Comparison of ENCODE assay signal across 8 cellular contexts in genomic region chr1:24186711-24186992, GRCh38. TPM values are rescaled to one million over a fixed set of nuclear protein-coding genes. Genes with fewer than 3 reads are reported as not detected.
DNase-seq lines count a peak whose midpoint lies in the region; ATAC-seq, FAIRE-seq and TF ChIP-seq lines count a peak whose summit lies in the region.

No MANE protein-coding gene starts in this region.

- in situ Hi-C loops in gastrocnemius medialis (cut with MboI; ENCODE audit: low sequenced_read_pairs in 4 of 4), result no loop called here

- no peaks in the 10 kb centered on the region for H3K36me3 ChIP-seq in gastrocnemius medialis

- H3K27ac Mint-ChIP-seq in activated CD4-positive, alpha-beta memory T cell treated with anti-CD3 and anti-CD28 coated beads for 36 hours, result no peak overlapping the region

- H3K4me1 ChIP-seq in right cardiac atrium (ENCODE audit: control insufficient read depth, insufficient read depth, low read length), result no peaks in the 10 kb centered on the region
- H3K4me1 ChIP-seq in gastrocnemius medialis, result peaks cover 19 to 23% of the 10 kb centered on the region in 2 donors

- TF ChIP-seq CTCF in gastrocnemius medialis (IDR thresholded peaks at IDR 0.05 in 4 of 5, conservative IDR thresholded peaks at IDR 0.05 in 1 of 5), result no peak

- intact Hi-C loops in activated CD4-positive, alpha-beta memory T cell treated with anti-CD3 and anti-CD28 coated beads for 36 hours (cut with micrococcal nuclease), result loop anchor here (5.0 kb wide), 1 partner anchor 114 kb away; no protein-coding TSS in a partner anchor
- intact Hi-C loops in right cardiac atrium (cut with DNase I), result no loop called here
- intact Hi-C loops in gastrocnemius medialis (cut with DNase I; ENCODE audit: low total_unique reads), result no loop called here

- H3K36me3 Mint-ChIP-seq in activated CD4-positive, alpha-beta memory T cell treated with anti-CD3 and anti-CD28 coated beads for 36 hours, result peaks cover 2% of the 10 kb centered on the region

- H3K27me3 Mint-ChIP-seq in activated CD4-positive, alpha-beta memory T cell treated with anti-CD3 and anti-CD28 coated beads for 36 hours, result peaks cover 2% of the 10 kb centered on the region

- H3K4me3 Mint-ChIP-seq in activated CD4-positive, alpha-beta memory T cell treated with anti-CD3 and anti-CD28 coated beads for 36 hours, result peak overlapping the region; percentile 80

- H3K27me3 ChIP-seq in right cardiac atrium (ENCODE audit: control insufficient read depth, insufficient read depth), result no peaks in the 10 kb centered on the region
- no peaks in the 10 kb centered on the region for H3K27me3 ChIP-seq in gastrocnemius medialis

- WGBS in right cardiac atrium, result 22% methylated on average over 8 of the region's 8 CpGs

- no peak for ATAC-seq in right cardiac atrium
- ATAC-seq in gastrocnemius medialis, result no peak
- ATAC-seq in GM21619 (IDR thresholded peaks at IDR 0.05; ENCODE audit: unreplicated experiment), result no peak
- no peak for ATAC-seq in HG02759 (IDR thresholded peaks at IDR 0.05; ENCODE audit: unreplicated experiment)

- peak; percentile 70 for FAIRE-seq in GM12892 (lab: Jason Lieb, UNC)

- H3K9me3 ChIP-seq in right cardiac atrium (ENCODE audit: control insufficient read depth, low read length) (no peaks in the 10 kb centered on the region), gastrocnemius medialis (no peaks in the 10 kb centered on the region)

- H3K4me1 Mint-ChIP-seq in activated CD4-positive, alpha-beta memory T cell treated with anti-CD3 and anti-CD28 coated beads for 36 hours (ENCODE audit: low read depth), result peaks cover 43% of the 10 kb centered on the region

- POLR2A ChIA-PET in activated CD4-positive, alpha-beta memory T cell treated with anti-CD3 and anti-CD28 coated beads for 36 hours (lab: Charles Lee), result interaction anchor here (1.8 kb wide), 1 partner anchor 36 kb away, joined by 6 read pairs; no protein-coding TSS in a partner anchor

- H3K9me3 Mint-ChIP-seq in activated CD4-positive, alpha-beta memory T cell treated with anti-CD3 and anti-CD28 coated beads for 36 hours, result peaks cover 3% of the 10 kb centered on the region

- DNase-seq in GM12892 (ENCODE audit: insufficient read length) (no peak), right cardiac atrium (no peak), gastrocnemius medialis (no peak), KG1 (lab: John Stamatoyannopoulos, UW) (no peak), NCI-H82 treated with DMSO at 0.1 percent for 48 hours (lab: John Stamatoyannopoulos, UW; ENCODE audit: unreplicated experiment) (no peak)
- DNase-seq in activated CD4-positive, alpha-beta memory T cell treated with anti-CD3 and anti-CD28 coated beads for 36 hours, result no peak

- H3K27ac ChIP-seq in right cardiac atrium (ENCODE audit: low read length), result no peak overlapping the region
- H3K27ac ChIP-seq in gastrocnemius medialis, result peak overlapping the region; percentile 72 to 81 (median 78)

- no peak for TF ChIP-seq POLR2A in GM12892 (IDR thresholded peaks at IDR 0.05; ENCODE audit: low read depth, low read length)
- TF ChIP-seq POLR2A in gastrocnemius medialis (IDR thresholded peaks at IDR 0.05), result no peak

- CTCF ChIA-PET in activated CD4-positive, alpha-beta memory T cell treated with anti-CD3 and anti-CD28 coated beads for 36 hours (lab: Charles Lee), result interaction anchor here (0.6 to 9.2 kb wide), 5 partner anchors 13 to 1265 kb away, joined by 3 to 100 read pairs (median 29); no protein-coding TSS in a partner anchor

- H3K4me3 ChIP-seq in right cardiac atrium (ENCODE audit: low read length), result peak overlapping the region; percentile 60
- H3K4me3 ChIP-seq in gastrocnemius medialis, result peak overlapping the region; percentile 61 to 67 (median 64)

RNA-seq across cellular contexts. Expression of gene IFNLR1, which starts 0.4 kb away (rescaled TPM):
- 5.3 TPM for polyA plus RNA-seq in GM12892 (2012; ENCODE audit: missing spikeins)
- total RNA-seq in activated CD4-positive, alpha-beta memory T cell treated with anti-CD3 and anti-CD28 coated beads for 36 hours, result 1 to 10 TPM; 6.2 to 10.0 TPM
- total RNA-seq in right cardiac atrium (1 to 10 TPM; 3.3 to 6.2 (median 5.9) TPM), gastrocnemius medialis (1 to 10 TPM; 2.0 to 7.4 (median 5.0) TPM)
- 3.4 TPM for polyA plus RNA-seq in right cardiac atrium

RNA-seq across cellular contexts. Expression of gene IL22RA1, which starts 43.7 kb away (rescaled TPM):
- polyA plus RNA-seq in GM12892 (2012; ENCODE audit: missing spikeins), result not detected
- not detected for total RNA-seq in activated CD4-positive, alpha-beta memory T cell treated with anti-CD3 and anti-CD28 coated beads for 36 hours
- total RNA-seq in right cardiac atrium (under 1 TPM; 0.28 to 0.51 (median 0.30) TPM), gastrocnemius medialis (under 1 TPM in 1 of 4 donors, not detected in 3; 0.36 TPM)
- polyA plus RNA-seq in right cardiac atrium, result 0.29 TPM
